ENCODE assay signal across 24 cellular contexts in genomic region chr6:157155838-157156237, GRCh38.
DNase-seq lines count a peak whose midpoint lies in the region; ATAC-seq and TF ChIP-seq lines count a peak whose summit lies in the region.
"Had no signal": no experiment of that assay in that cellular context is flagged by ENCODE, and none has a peak within 500 bp of the region (broad histone marks: within the 10 kb centered on the region; RNA-seq: fewer than 3 reads in every experiment).

No MANE protein-coding gene starts in this region.

- H3K4me1 Mint-ChIP-seq in activated T-cell treated with anti-CD3 and anti-CD28 coated beads, Interleukin-2, amount 50 U/mL, for 24 hours (ENCODE audit: low read depth) = peaks cover 19% of the 10 kb centered on the region
- H3K4me1 Mint-ChIP-seq in brain = peaks cover 81% of the 10 kb centered on the region
- H3K4me1 Mint-ChIP-seq in effector memory CD8-positive, alpha-beta T cell (ENCODE audit: low read depth in 2 of 2) = peaks cover 3 to 12% of the 10 kb centered on the region in 2 donors

- DNase-seq in activated T-cell treated with anti-CD3 and anti-CD28 coated beads, Interleukin-2, amount 50 U/mL, for 24 hours = no peak
- DNase-seq in activated T-cell treated with anti-CD3 and anti-CD28 coated beads, Interleukin-2, amount 50 U/mL, for 48 hours = no peak
- DNase-seq in NB4 (ENCODE audit: low read depth) = peak; percentile 12
- DNase-seq in dedifferentiated amniotic fluid mesenchymal stem cell (ENCODE audit: extremely low spot score) = no peak
- no peak for DNase-seq in effector memory CD8-positive, alpha-beta T cell
- DNase-seq: DMS79 treated with DMSO at 0.1 percent for 48 hours, GF-D8, HFFc6, MM.1S, NCI-H1092 treated with DMSO at 0.1 percent for 48 hours, NCI-H1436, NCI-H187, NCI-H2081 treated with DMSO at 0.1 percent for 48 hours, NCI-H2171 treated with DMSO at 0.1 percent for 48 hours, NCI-H345, NCI-H524, NCI-H748 treated with DMSO at 0.1 percent for 48 hours, SK-N-SH, SW 1271 had no signal

- H3K27ac ChIP-seq in iPS-18a (ENCODE audit: low read length) = peak overlapping the region; percentile 36
- H3K27ac ChIP-seq: KMS-11 had no signal

- no peaks in the 10 kb centered on the region for H3K27me3 ChIP-seq in iPS-18a (ENCODE audit: control insufficient read depth, insufficient read depth, low read length)

- H3K4me3 Mint-ChIP-seq in activated T-cell treated with anti-CD3 and anti-CD28 coated beads, Interleukin-2, amount 50 U/mL, for 24 hours = no peak overlapping the region
- H3K4me3 Mint-ChIP-seq in brain = no peak overlapping the region
- no peak overlapping the region for H3K4me3 Mint-ChIP-seq in effector memory CD8-positive, alpha-beta T cell
- H3K4me3 Mint-ChIP-seq: HFFc6 had no signal

- no peaks in the 10 kb centered on the region for H3K9me3 Mint-ChIP-seq in activated T-cell treated with anti-CD3 and anti-CD28 coated beads, Interleukin-2, amount 50 U/mL, for 24 hours
- no peaks in the 10 kb centered on the region for H3K9me3 Mint-ChIP-seq in brain
- no peaks in the 10 kb centered on the region for H3K9me3 Mint-ChIP-seq in effector memory CD8-positive, alpha-beta T cell
- H3K9me3 Mint-ChIP-seq: HFFc6 had no signal

- no peaks in the 10 kb centered on the region for H3K36me3 ChIP-seq in iPS-18a (ENCODE audit: control insufficient read depth, low read depth, low read length)
- H3K36me3 ChIP-seq: HAP-1 had no signal

- no peak for ATAC-seq in GM18909 (IDR thresholded peaks at IDR 0.05; ENCODE audit: poor library complexity, unreplicated experiment)
- no peak for ATAC-seq in effector memory CD8-positive, alpha-beta T cell (replicated peaks)

- no peaks in the 10 kb centered on the region for H3K27me3 Mint-ChIP-seq in activated T-cell treated with anti-CD3 and anti-CD28 coated beads, Interleukin-2, amount 50 U/mL, for 24 hours
- peaks cover 4% of the 10 kb centered on the region for H3K27me3 Mint-ChIP-seq in brain
- H3K27me3 Mint-ChIP-seq in effector memory CD8-positive, alpha-beta T cell = no peaks in the 10 kb centered on the region

- no peak for TF ChIP-seq POLR2A in NB4 (IDR thresholded peaks at IDR 0.05; ENCODE audit: extremely low read depth, insufficient read length)

- peaks cover 51% of the 10 kb centered on the region for H3K36me3 Mint-ChIP-seq in activated T-cell treated with anti-CD3 and anti-CD28 coated beads, Interleukin-2, amount 50 U/mL, for 24 hours (ENCODE audit: low read depth)
- H3K36me3 Mint-ChIP-seq in brain = peaks cover 44% of the 10 kb centered on the region
- H3K36me3 Mint-ChIP-seq in effector memory CD8-positive, alpha-beta T cell (ENCODE audit: insufficient read depth) = peaks cover 23% of the 10 kb centered on the region

- TF ChIP-seq CTCF in NB4 (IDR thresholded peaks at IDR 0.05; ENCODE audit: low read depth, low read length) (no peak), brain (conservative IDR thresholded peaks at IDR 0.05) (no peak)

- no peak overlapping the region for H3K4me3 ChIP-seq in NB4 (ENCODE audit: low read depth, low read length)
- no peak overlapping the region for H3K4me3 ChIP-seq in iPS-18a (ENCODE audit: low read length)
- H3K4me3 ChIP-seq: HAP-1 had no signal

- peak overlapping the region; percentile 5 for H3K27ac Mint-ChIP-seq in activated T-cell treated with anti-CD3 and anti-CD28 coated beads, Interleukin-2, amount 50 U/mL, for 24 hours
- H3K27ac Mint-ChIP-seq in brain = peak overlapping the region in 3 of 5 experiments; percentile 5 to 46 (median 43)
- no peak overlapping the region for H3K27ac Mint-ChIP-seq in effector memory CD8-positive, alpha-beta T cell
- H3K27ac Mint-ChIP-seq: HFFc6 had no signal

- H3K9me3 ChIP-seq in iPS-18a (ENCODE audit: control insufficient read depth, low read depth, low read length) = no peaks in the 10 kb centered on the region
- H3K9me3 ChIP-seq: HAP-1, SK-N-SH had no signal

- no peak overlapping the region for H3K9ac ChIP-seq in iPS-18a (ENCODE audit: low read length)
- H3K9ac ChIP-seq: KMS-11, SK-N-SH had no signal

- peaks cover 21% of the 10 kb centered on the region for H3K4me1 ChIP-seq in iPS-18a (ENCODE audit: control insufficient read depth, low read depth, low read length)

Comparison
In these comparisons a context has a peak if more than half of its experiments do, and no peak if none do; other contexts are left out.
1. H3K27ac Mint-ChIP-seq: peak in activated T-cell treated with anti-CD3 and anti-CD28 coated beads, Interleukin-2, amount 50 U/mL, for 24 hours (single experiment) and brain (3 of 5); none in effector memory CD8-positive, alpha-beta T cell (0 of 2).